ENCODE assay signal across 8 cellular contexts in the genomic region with DNA sequence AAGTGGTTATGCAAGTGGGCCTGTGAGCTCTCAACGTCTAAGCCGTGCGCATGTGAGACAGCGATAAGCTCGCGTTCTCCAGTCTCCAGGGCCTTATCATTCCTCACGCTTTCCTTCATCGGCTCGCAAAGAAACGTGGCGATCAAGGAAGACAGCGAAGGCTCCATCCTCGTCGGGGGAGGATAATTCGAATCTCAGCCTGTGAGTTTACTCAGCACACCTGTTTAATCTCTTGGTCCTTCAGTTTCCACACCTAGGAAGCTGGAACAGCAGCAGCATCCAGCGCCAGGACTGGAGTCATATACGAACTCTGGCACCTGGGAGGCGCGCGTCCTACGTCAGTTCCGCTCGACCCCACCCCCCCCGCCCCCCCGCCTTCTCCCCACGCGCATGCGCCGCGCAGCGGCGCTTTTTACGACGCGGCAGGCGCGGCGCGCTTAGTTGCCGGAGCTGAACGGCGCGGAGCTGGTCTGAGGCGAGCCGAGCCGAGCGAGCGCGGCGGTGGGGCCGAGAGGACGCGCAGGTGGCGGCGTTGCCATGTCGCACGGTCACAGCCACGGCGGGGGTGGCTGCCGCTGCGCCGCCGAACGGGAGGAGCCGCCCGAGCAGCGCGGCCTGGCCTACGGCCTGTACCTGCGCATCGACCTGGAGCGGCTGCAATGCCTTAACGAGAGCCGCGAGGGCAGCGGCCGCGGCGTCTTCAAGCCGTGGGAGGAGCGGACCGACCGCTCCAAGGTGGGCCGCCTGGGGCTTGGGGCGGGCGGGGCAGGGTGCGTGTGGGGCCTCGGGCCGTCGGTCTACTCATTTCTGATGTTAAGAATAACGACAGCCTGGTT. TPM values are rescaled to one million over a fixed set of nuclear protein-coding genes. Genes with fewer than 3 reads are reported as not detected.
DNase-seq lines count a peak whose midpoint lies in the region; ATAC-seq lines count a peak whose summit lies in the region.

A gene with protein sequence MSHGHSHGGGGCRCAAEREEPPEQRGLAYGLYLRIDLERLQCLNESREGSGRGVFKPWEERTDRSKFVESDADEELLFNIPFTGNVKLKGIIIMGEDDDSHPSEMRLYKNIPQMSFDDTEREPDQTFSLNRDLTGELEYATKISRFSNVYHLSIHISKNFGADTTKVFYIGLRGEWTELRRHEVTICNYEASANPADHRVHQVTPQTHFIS (plus strand): TSS at position 440 of the 836 bp plus-strand sequence. CDS start 98 bp downstream, at position 538.

- ATAC-seq in GM19043 (IDR thresholded peaks at IDR 0.05; ENCODE audit: low read depth, unreplicated experiment) = peak; percentile 46
- peak; percentile 45 for ATAC-seq in HG03457 (IDR thresholded peaks at IDR 0.05; ENCODE audit: unreplicated experiment)
- peak; percentile 93 for ATAC-seq in left colon

- peak within 1 kb of the TSS; percentile 80 for H3K27ac ChIP-seq in cingulate gyrus (ENCODE audit: low read depth, low read length)

- peak; percentile 98 for DNase-seq in AG08396 (ENCODE audit: low spot score)
- DNase-seq in NCI-H526 (lab: John Stamatoyannopoulos, UW) = peak; percentile 77 to 92
- DNase-seq in activated CD4-positive, alpha-beta T cell treated with anti-CD3 and anti-CD28 coated beads for 4 hours = peak; percentile 65 to 79
- DNase-seq in left colon = peak; percentile 86 to 87
- DNase-seq in stimulated activated CD4-positive, alpha-beta T cell treated with anti-CD3 and anti-CD28 coated beads, Interleukin-1b, Interleukin-23, amount 100 ng/mL, for 4 hours (ENCODE audit: low read depth in 2 of 2) = peak; percentile 61 to 67

- intact Hi-C loops in left colon (cut with DNase I, micrococcal nuclease) = no loop called here

RNA-seq across cellular contexts. Expression of the gene that starts here (rescaled TPM):
- total RNA-seq in left colon = 10 to 100 TPM; 38.2 to 43.4 TPM

Comparison
In these comparisons a context has a peak if more than half of its experiments do, and no peak if none do; other contexts are left out.
1. Peak in every context shown above with its lines: DNase-seq, ATAC-seq and H3K27ac ChIP-seq.